In the genomic region with DNA sequence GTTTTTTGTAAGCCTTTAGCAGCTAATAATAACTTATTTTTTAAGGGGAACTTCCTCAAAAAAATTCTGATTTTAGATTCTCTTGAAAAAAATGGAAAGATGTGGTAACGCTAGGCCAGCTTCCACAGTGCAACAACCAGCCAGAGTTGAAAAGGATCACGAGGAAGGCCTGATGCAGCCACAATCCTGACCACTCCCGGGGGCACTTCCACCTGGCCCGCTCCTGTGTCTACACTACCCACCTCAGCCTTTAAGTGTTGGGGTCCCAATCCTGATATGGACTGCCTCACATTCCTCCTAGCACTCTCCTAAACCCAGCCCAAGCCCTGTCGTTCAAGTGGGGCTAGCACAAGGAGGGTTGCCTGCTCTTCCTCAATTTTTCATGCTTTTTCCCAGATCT, we compare ENCODE assay signal across 32 cellular contexts.
"Had no signal": no experiment of that assay in that cellular context is flagged by ENCODE, and none has a peak within 500 bp of the region (broad histone marks: within the 10 kb centered on the region; RNA-seq: fewer than 3 reads in every experiment).

No MANE protein-coding gene starts in this region.

- H3K9me3 Mint-ChIP-seq: central memory CD8-positive, alpha-beta T cell; immature natural killer cell; stimulated activated effector memory CD8-positive, alpha-beta T cell treated with anti-CD3 and anti-CD28 coated beads, Interleukin-12 subunit alpha, Interleukin-12 subunit beta, amount 100 ng/mL, for 72 hours; stimulated activated naive CD8-positive, alpha-beta T cell treated with anti-CD3 and anti-CD28 coated beads, Interleukin-15, amount 100 ng/mL, for 72 hours had no signal

- H3K27ac ChIP-seq: epithelial cell of prostate, gastrocnemius medialis, hepatocyte, parathyroid adenoma, psoas muscle, sigmoid colon, upper lobe of left lung, WERI-Rb-1 had no signal

- H3K4me3 Mint-ChIP-seq: activated naive CD8-positive, alpha-beta T cell; central memory CD8-positive, alpha-beta T cell; immature natural killer cell; mesothelial cell of epicardium; naive B cell; nephron progenitor cell; stimulated activated effector memory CD8-positive, alpha-beta T cell treated with anti-CD3 and anti-CD28 coated beads, Interleukin-12 subunit alpha, Interleukin-12 subunit beta, amount 100 ng/mL, for 72 hours; stimulated activated naive CD8-positive, alpha-beta T cell treated with anti-CD3 and anti-CD28 coated beads, Interleukin-15, amount 100 ng/mL, for 72 hours had no signal

- H3K36me3 ChIP-seq: gastrocnemius medialis, sigmoid colon, upper lobe of left lung, WERI-Rb-1 had no signal

- H3K27ac Mint-ChIP-seq: activated naive CD8-positive, alpha-beta T cell; immature natural killer cell; mesothelial cell of epicardium; naive B cell; nephron progenitor cell; stimulated activated effector memory CD8-positive, alpha-beta T cell treated with anti-CD3 and anti-CD28 coated beads, Interleukin-12 subunit alpha, Interleukin-12 subunit beta, amount 100 ng/mL, for 72 hours; stimulated activated naive CD8-positive, alpha-beta T cell treated with anti-CD3 and anti-CD28 coated beads, Interleukin-15, amount 100 ng/mL, for 72 hours had no signal

- H3K79me2 ChIP-seq: hepatocyte, parathyroid adenoma had no signal

- H3K4me1 Mint-ChIP-seq: central memory CD8-positive, alpha-beta T cell; immature natural killer cell; stimulated activated effector memory CD8-positive, alpha-beta T cell treated with anti-CD3 and anti-CD28 coated beads, Interleukin-12 subunit alpha, Interleukin-12 subunit beta, amount 100 ng/mL, for 72 hours had no signal

- H3K9me3 ChIP-seq: gastrocnemius medialis, psoas muscle, sigmoid colon, upper lobe of left lung had no signal

- H3K4me2 ChIP-seq: hepatocyte had no signal

- H3K27me3 Mint-ChIP-seq: activated naive CD8-positive, alpha-beta T cell; central memory CD8-positive, alpha-beta T cell; naive B cell; stimulated activated naive CD8-positive, alpha-beta T cell treated with anti-CD3 and anti-CD28 coated beads, Interleukin-15, amount 100 ng/mL, for 72 hours had no signal

- H3K4me1 ChIP-seq: gastrocnemius medialis, parathyroid adenoma, psoas muscle, upper lobe of left lung had no signal

- H3K27me3 ChIP-seq: gastrocnemius medialis, hepatocyte, sigmoid colon, upper lobe of left lung had no signal

- ATAC-seq: activated CD4-positive, CD25-positive, alpha-beta regulatory T cell treated with anti-CD3 and anti-CD28 coated beads, Interleukin-2, amount 50 U/mL, for 24 hours; gastrocnemius medialis; psoas muscle; stimulated activated effector memory CD8-positive, alpha-beta T cell treated with anti-CD3 and anti-CD28 coated beads, Interleukin-12 subunit alpha, Interleukin-12 subunit beta, amount 100 ng/mL, for 72 hours; stimulated activated naive CD8-positive, alpha-beta T cell treated with anti-CD3 and anti-CD28 coated beads, Interleukin-15, amount 100 ng/mL, for 72 hours had no signal

- H3K4me3 ChIP-seq: gastrocnemius medialis, hepatocyte, psoas muscle, sigmoid colon, upper lobe of left lung had no signal

- H2AFZ ChIP-seq: hepatocyte, parathyroid adenoma had no signal

- H3K36me3 Mint-ChIP-seq: immature natural killer cell; naive B cell; stimulated activated effector memory CD8-positive, alpha-beta T cell treated with anti-CD3 and anti-CD28 coated beads, Interleukin-12 subunit alpha, Interleukin-12 subunit beta, amount 100 ng/mL, for 72 hours had no signal

- DNase-seq: activated CD4-positive, alpha-beta T cell treated with anti-CD3 and anti-CD28 coated beads for 48 hours; activated CD4-positive, alpha-beta T cell treated with anti-CD3 and anti-CD28 coated beads, Interleukin-2, amount 50 U/mL, for 48 hours; activated CD8-positive, alpha-beta memory T cell treated with anti-CD3 and anti-CD28 coated beads for 24 hours; activated effector memory CD4-positive, alpha-beta T cell treated with Interleukin-2 at 50 U/mL for 16 hours; activated naive CD4-positive, alpha-beta T cell treated with Interleukin-2 at 50 U/mL for 16 hours; anterior cingulate cortex; dermis blood vessel endothelial cell; effector CD4-positive, alpha-beta T cell; gastrocnemius medialis; glutamatergic neuron; immature natural killer cell; kidney; naive B cell; nephron progenitor cell; nucleus accumbens; psoas muscle; sigmoid colon; small intestine; stimulated activated CD4-positive, alpha-beta T cell treated with anti-CD3 and anti-CD28 coated beads, Interleukin-4, amount 100 ng/mL, for 24 hours; stimulated activated naive CD8-positive, alpha-beta T cell treated with anti-CD3 and anti-CD28 coated beads, Interleukin-15, amount 100 ng/mL, for 72 hours; substantia nigra; T-helper 9 cell; upper lobe of left lung; WERI-Rb-1 had no signal
